ENCODE assay signal across 8 cellular contexts in the genomic region with DNA sequence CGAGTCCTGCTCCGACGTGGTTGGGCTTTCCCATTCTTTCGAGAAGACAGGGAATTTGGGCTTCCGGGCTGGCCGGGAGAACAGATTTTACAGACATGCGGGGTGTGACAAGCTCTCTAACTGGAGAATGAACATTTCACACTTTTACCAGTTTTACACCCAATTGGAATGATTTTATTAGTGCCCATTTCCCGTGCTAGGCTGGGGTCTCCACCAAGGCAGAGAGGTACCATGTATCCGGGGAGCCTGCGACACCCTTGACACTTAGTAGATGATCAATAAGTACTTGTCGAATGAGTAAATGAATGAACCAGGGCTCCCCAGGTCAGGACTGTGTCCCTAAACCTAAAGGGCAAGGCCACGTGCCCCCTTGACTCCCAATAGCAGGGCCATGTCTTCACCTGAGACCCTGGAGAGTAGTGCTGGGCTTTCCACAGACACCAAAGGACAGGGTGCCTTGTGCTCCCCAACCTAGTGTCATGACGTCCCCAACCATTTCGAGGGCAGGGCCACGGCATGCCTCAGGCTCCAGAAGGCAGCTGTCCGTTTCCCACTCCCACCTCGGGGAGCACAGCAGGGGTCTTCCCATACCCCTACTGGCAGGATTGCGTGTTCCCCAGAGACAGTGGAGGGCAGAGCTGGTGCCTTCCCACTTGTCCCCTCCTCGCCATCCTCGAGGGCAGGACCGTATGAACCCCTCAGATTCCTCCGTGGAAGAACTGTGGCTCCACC. TPM values are rescaled to one million over a fixed set of nuclear protein-coding genes. Genes with fewer than 3 reads are reported as not detected.
A peak's percentile ranks its signal among the peaks of the same experiment; 100 is the strongest.
DNase-seq lines count a peak whose midpoint lies in the region; ATAC-seq and TF ChIP-seq lines count a peak whose summit lies in the region.

No MANE protein-coding gene starts in this region.

- peaks cover 43% of the 10 kb centered on the region for H3K79me2 ChIP-seq in SK-N-SH (ENCODE audit: insufficient read depth)

- POLR2A ChIA-PET in SK-N-SH (lab: Yijun Ruan, JAX) = interaction anchor here (0.8 to 2.7 kb wide), 4 partner anchors 28 to 176 kb away, joined by 3 to 25 read pairs (median 4); partner anchors contain the start of gene OXSR1
- POLR2A ChIA-PET in naive thymus-derived CD8-positive, alpha-beta T cell (lab: Charles Lee) = interaction anchor here (0.7 to 7.5 kb wide), 15 partner anchors 9 to 1269 kb away, joined by 3 to 192 read pairs (median 4); partner anchors contain the start of genes DLEC1, EXOG, OXSR1 and RPSA

- peak; percentile 18; the same call in 1 of the 2 replicates for TF ChIP-seq CTCF in SK-N-SH (IDR thresholded peaks at IDR 0.05)

- TF ChIP-seq RAD21 in SK-N-SH (IDR thresholded peaks at IDR 0.05; ENCODE audit: low read length) = no peak

- 0 out of 2 replicates have a peak, but pooled peaks cover 13% of the 10 kb centered on the region for H4K20me1 ChIP-seq in SK-N-SH (ENCODE audit: insufficient read depth)

- H3K4me1 ChIP-seq in SK-N-SH (ENCODE audit: control insufficient read depth in 1 of 2, insufficient read depth in 2 of 2, low read depth in 1 of 2, low read length in 1 of 2) = peaks cover 16 to 31% of the 10 kb centered on the region in 2 experiments; a peak in 2 of 4 replicates

- H3K4me3 ChIP-seq in SK-N-SH (ENCODE audit: low read depth in 2 of 2, low read length in 1 of 2) = peak overlapping the region; percentile 85 to 94

- H3K4me1 Mint-ChIP-seq in T-helper 2 cell treated with Interferon-gamma antibody and Interleukin-4, amounts not matched to agents 5 μg/mL and 100 μg/mL, for 36 hours (ENCODE audit: low read depth) = peaks cover 51% of the 10 kb centered on the region
- H3K4me1 Mint-ChIP-seq in naive thymus-derived CD8-positive, alpha-beta T cell = peaks cover 41 to 79% (median 75%) of the 10 kb centered on the region in 4 donors

- peak overlapping the region; percentile 91 for H3K4me3 Mint-ChIP-seq in T-helper 2 cell treated with Interferon-gamma antibody and Interleukin-4, amounts not matched to agents 5 μg/mL and 100 μg/mL, for 36 hours
- peak overlapping the region; percentile 85 to 100 (median 96) for H3K4me3 Mint-ChIP-seq in naive thymus-derived CD8-positive, alpha-beta T cell

- WGBS in SK-N-SH (ENCODE audit: low lambda C conversion rate) = 45% methylated on average over 18 of the region's 22 CpGs

- peak overlapping the region; percentile 89 to 91 for H3K27ac ChIP-seq in SK-N-SH (ENCODE audit: low read depth in 2 of 2, low read length in 1 of 2)

- H3K27me3 Mint-ChIP-seq in T-helper 2 cell treated with Interferon-gamma antibody and Interleukin-4, amounts not matched to agents 5 μg/mL and 100 μg/mL, for 36 hours (ENCODE audit: low read depth) = no peaks in the 10 kb centered on the region
- H3K27me3 Mint-ChIP-seq in naive thymus-derived CD8-positive, alpha-beta T cell = no peaks in the 10 kb centered on the region

- H3K36me3 Mint-ChIP-seq in T-helper 2 cell treated with Interferon-gamma antibody and Interleukin-4, amounts not matched to agents 5 μg/mL and 100 μg/mL, for 36 hours (ENCODE audit: low read depth) = peaks cover 49% of the 10 kb centered on the region
- peaks cover 0 to 46% (median 0%) of the 10 kb centered on the region in 3 donors for H3K36me3 Mint-ChIP-seq in naive thymus-derived CD8-positive, alpha-beta T cell

- peak overlapping the region; percentile 97 for H3K27ac Mint-ChIP-seq in T-helper 2 cell treated with Interferon-gamma antibody and Interleukin-4, amounts not matched to agents 5 μg/mL and 100 μg/mL, for 36 hours
- H3K27ac Mint-ChIP-seq in naive thymus-derived CD8-positive, alpha-beta T cell = peak overlapping the region; percentile 95 to 99 (median 98)

- ATAC-seq in SK-N-SH treated with all-trans-retinoic acid at 6 μM for 48 hours (no peak), HG03108 (IDR thresholded peaks at IDR 0.05; ENCODE audit: unreplicated experiment) (no peak), HG03565 (IDR thresholded peaks at IDR 0.05; ENCODE audit: unreplicated experiment) (no peak)
- ATAC-seq in naive thymus-derived CD8-positive, alpha-beta T cell = no peak

- H3K9me2 ChIP-seq in SK-N-SH = no peaks in the 10 kb centered on the region

- no peaks in the 10 kb centered on the region for H3K9me3 ChIP-seq in SK-N-SH

- H3K36me3 ChIP-seq in SK-N-SH (replicated peaks in 1 of 2; ENCODE audit: control insufficient read depth in 1 of 2, insufficient read depth in 2 of 2, low read length in 1 of 2) = peaks cover 10 to 36% of the 10 kb centered on the region in 2 experiments

- TF ChIP-seq EP300 in SK-N-SH (IDR thresholded peaks at IDR 0.05; ENCODE audit: borderline replicate concordance in 1 of 2, low read depth in 1 of 2, low read length in 1 of 2) = no peak

- peak overlapping the region; percentile 89 for H3K9ac ChIP-seq in SK-N-SH

- CTCF ChIA-PET in SK-N-SH (lab: Yijun Ruan, JAX) = interaction anchor here (0.9 to 2.5 kb wide), 7 partner anchors 15 to 359 kb away, joined by 3 to 9 read pairs (median 4); partner anchors contain the start of genes EXOG, OXSR1 and XYLB

- DNase-seq in SK-N-SH (peak; percentile 44), HPDE6-E6E7 (ENCODE audit: extremely low spot score) (no peak)
- peak; percentile 26 for DNase-seq in T-helper 2 cell treated with Interferon-gamma antibody and Interleukin-4, amounts not matched to agents 5 μg/mL and 100 μg/mL, for 36 hours (ENCODE audit: low spot score)
- DNase-seq in effector CD4-positive, alpha-beta T cell = peak; percentile 13
- peak in 3 of 10 donors; percentile 27 to 62 (median 34) for DNase-seq in naive thymus-derived CD8-positive, alpha-beta T cell

- H2AFZ ChIP-seq in SK-N-SH (ENCODE audit: low read depth) = peak overlapping the region; percentile 99

- H3F3A ChIP-seq in SK-N-SH (replicated peaks; ENCODE audit: insufficient read depth) = peaks cover 2% of the 10 kb centered on the region

- H3K4me2 ChIP-seq in SK-N-SH = peak overlapping the region; percentile 99

- H3K9me3 Mint-ChIP-seq in T-helper 2 cell treated with Interferon-gamma antibody and Interleukin-4, amounts not matched to agents 5 μg/mL and 100 μg/mL, for 36 hours = no peaks in the 10 kb centered on the region
- no peaks in the 10 kb centered on the region for H3K9me3 Mint-ChIP-seq in naive thymus-derived CD8-positive, alpha-beta T cell

- H3K27me3 ChIP-seq in SK-N-SH (ENCODE audit: insufficient read depth) = no peaks in the 10 kb centered on the region

TF ChIP-seq in SK-N-SH, 30 proteins besides CTCF, POLR2A, EP300 and RAD21 (continues in another document):
- no peak for TF ChIP-seq USF1 (IDR thresholded peaks at IDR 0.05; ENCODE audit: borderline replicate concordance, low read depth)
- no peak for TF ChIP-seq JUND (IDR thresholded peaks at IDR 0.05)

TF ChIP-seq in SK-N-SH treated with all-trans-retinoic acid at 6 μM for 48 hours, 23 proteins besides CTCF, POLR2A, EP300 and RAD21 (continues in another document):
- TF ChIP-seq OSR1 (CRISPR knock-in tag; IDR thresholded peaks at IDR 0.05) (no peak), ZNF70 (CRISPR knock-in tag; IDR thresholded peaks at IDR 0.05) (no peak), PPARA (CRISPR knock-in tag; IDR thresholded peaks at IDR 0.05; ENCODE audit: borderline replicate concordance) (no peak), ZNF565 (CRISPR knock-in tag; conservative IDR thresholded peaks at IDR 0.05; ENCODE audit: low read depth) (no peak), ARNTL (CRISPR knock-in tag; IDR thresholded peaks at IDR 0.05; ENCODE audit: borderline replicate concordance, low read depth) (no peak), PATZ1 (CRISPR knock-in tag; IDR thresholded peaks at IDR 0.05; ENCODE audit: borderline replicate concordance) (no peak), RARB (CRISPR knock-in tag; IDR thresholded peaks at IDR 0.05) (no peak), CSRNP3 (CRISPR knock-in tag; IDR thresholded peaks at IDR 0.05) (no peak)

RNA-seq across cellular contexts. Expression of gene MYD88, which starts 0.7 kb away (rescaled TPM):
- 24.0 and 26.9 TPM in 2 replicates for polyA plus RNA-seq in SK-N-SH (2012; rRNA removed)
- 22.7 and 23.9 TPM in 2 replicates for polyA plus RNA-seq in SK-N-SH (2012; cell fraction: cytosol; rRNA removed)
- polyA plus RNA-seq in SK-N-SH (2012; cell fraction: nucleus; rRNA removed) = 34.1 and 42.3 TPM in 2 replicates
- total RNA-seq in naive thymus-derived CD8-positive, alpha-beta T cell = 10 to 100 TPM; 40.6 to 44.7 TPM
- 10 to 100 TPM; 54.5 to 73.9 (median 71.8) TPM for polyA plus RNA-seq in naive thymus-derived CD8-positive, alpha-beta T cell

RNA-seq across cellular contexts. Expression of gene ACAA1, which starts 0.9 kb away (rescaled TPM):
- 86.4 and 101 TPM in 2 replicates for polyA plus RNA-seq in SK-N-SH (2012; rRNA removed)
- polyA plus RNA-seq in SK-N-SH (2012; cell fraction: cytosol; rRNA removed) = 60.4 and 61.4 TPM in 2 replicates
- polyA plus RNA-seq in SK-N-SH (2012; cell fraction: nucleus; rRNA removed) = 220 and 261 TPM in 2 replicates
- 10 to 100 TPM; 81.0 to 84.3 TPM for total RNA-seq in naive thymus-derived CD8-positive, alpha-beta T cell
- polyA plus RNA-seq in naive thymus-derived CD8-positive, alpha-beta T cell = 10 to 100 TPM; 53.5 to 64.8 (median 55.6) TPM

RNA-seq across cellular contexts. Expression of gene OXSR1, which starts 27.6 kb away (rescaled TPM):
- 22.3 and 31.9 TPM in 2 replicates for polyA plus RNA-seq in SK-N-SH (2012; rRNA removed)
- 28.5 and 30.6 TPM in 2 replicates for polyA plus RNA-seq in SK-N-SH (2012; cell fraction: cytosol; rRNA removed)
- polyA plus RNA-seq in SK-N-SH (2012; cell fraction: nucleus; rRNA removed) = 17.1 and 30.4 TPM in 2 replicates
- 10 to 100 TPM; 40.3 to 40.8 TPM for total RNA-seq in naive thymus-derived CD8-positive, alpha-beta T cell
- polyA plus RNA-seq in naive thymus-derived CD8-positive, alpha-beta T cell = 10 to 100 TPM; 12.9 to 14.0 (median 13.1) TPM
